8 cellular contexts compared by ENCODE assay signal in genomic region chr1:234213576-234214128, GRCh38.
DNase-seq lines count a peak whose midpoint lies in the region; ATAC-seq, FAIRE-seq and TF ChIP-seq lines count a peak whose summit lies in the region.

No MANE protein-coding gene starts in this region.

- intact Hi-C loops in PC-9 (cut with micrococcal nuclease; ENCODE audit: unreplicated experiment) (loop anchor here (2.0 kb wide), 1 partner anchor 59 kb away; no protein-coding TSS in a partner anchor), esophagus muscularis mucosa (cut with DNase I) (no loop called here), gastrocnemius medialis (cut with DNase I; ENCODE audit: low total_unique reads) (loop anchor here (2.0 kb wide), 1 partner anchor 97 kb away; no protein-coding TSS in a partner anchor)

- no peaks in the 10 kb centered on the region for H3K9me2 ChIP-seq in PC-9 (ENCODE audit: insufficient read depth)

- H4K20me1 ChIP-seq in PC-9 (ENCODE audit: insufficient read depth), result no peaks in the 10 kb centered on the region

- peaks cover 13% of the 10 kb centered on the region for H3K4me1 ChIP-seq in PC-9 (replicated peaks; ENCODE audit: insufficient read depth)
- H3K4me1 ChIP-seq in esophagus muscularis mucosa, result peaks cover 3 to 20% (median 16%) of the 10 kb centered on the region in 4 donors
- peaks cover 0 to 5% of the 10 kb centered on the region in 2 donors for H3K4me1 ChIP-seq in gastrocnemius medialis

- no peak for FAIRE-seq in urothelium cell line (lab: Jason Lieb, UNC)

- 17% methylated on average over 7 of the region's 9 CpGs for WGBS in esophagus muscularis mucosa

- peak in 1 of 2 donors; percentile 9 for ATAC-seq in gastrocnemius medialis
- ATAC-seq in GM21367 (IDR thresholded peaks at IDR 0.05; ENCODE audit: unreplicated experiment), result no peak

- peaks cover 4% of the 10 kb centered on the region; the same call in 1 of the 2 replicates for H3F3A ChIP-seq in PC-9 (ENCODE audit: insufficient read depth, low read depth)

- TF ChIP-seq EP300 in esophagus muscularis mucosa (IDR thresholded peaks at IDR 0.05), result no peak

- H3K9me3 ChIP-seq in PC-9 (ENCODE audit: insufficient read depth, low read depth), result no peaks in the 10 kb centered on the region; the same call in 1 of the 2 replicates
- no peaks in the 10 kb centered on the region for H3K9me3 ChIP-seq in esophagus muscularis mucosa
- no peaks in the 10 kb centered on the region for H3K9me3 ChIP-seq in gastrocnemius medialis

- BruUV-seq in PC-9 (replicated peaks; lab: Mats Ljungman, UMichigan), result no TSS peak

- TF ChIP-seq POLR2A in esophagus muscularis mucosa (IDR thresholded peaks at IDR 0.05; ENCODE audit: low read depth) (no peak), gastrocnemius medialis (IDR thresholded peaks at IDR 0.05) (no peak)

- no peaks in the 10 kb centered on the region for H3K79me2 ChIP-seq in PC-9 (ENCODE audit: low read depth)

- CTCF ChIA-PET in PC-9 (lab: Charles Lee), result interaction anchor here (0.6 to 1.3 kb wide), 2 partner anchors 97 to 879 kb away, joined by 4 to 8 read pairs; no protein-coding TSS in a partner anchor

- H3K36me3 ChIP-seq in H7 (replicated peaks; ENCODE audit: control insufficient read depth, insufficient read depth, low read length), result no peaks in the 10 kb centered on the region
- no peaks in the 10 kb centered on the region for H3K36me3 ChIP-seq in PC-9 (ENCODE audit: low read depth)
- H3K36me3 ChIP-seq in esophagus muscularis mucosa, result no peaks in the 10 kb centered on the region
- H3K36me3 ChIP-seq in gastrocnemius medialis, result no peaks in the 10 kb centered on the region

- H3K4me3 ChIP-seq in H7 (ENCODE audit: insufficient read depth, low read depth, low read length) (peak overlapping the region; percentile 77), PC-9 (peak overlapping the region; percentile 84), esophagus muscularis mucosa (peak overlapping the region; percentile 41 to 54 (median 47)), gastrocnemius medialis (peak overlapping the region; percentile 48 to 56 (median 52))

- H3K27me3 ChIP-seq in H7 (ENCODE audit: control insufficient read depth, insufficient read depth, low read length) (peaks cover 16% of the 10 kb centered on the region), PC-9 (ENCODE audit: insufficient read depth, low read depth) (no peaks in the 10 kb centered on the region), esophagus muscularis mucosa (peaks cover 0 to 59% (median 15%) of the 10 kb centered on the region in 4 donors), gastrocnemius medialis (no peaks in the 10 kb centered on the region)

- POLR2A ChIA-PET in PC-9 (lab: Charles Lee; ENCODE audit: unreplicated experiment), result no interaction called here

- H3K27ac ChIP-seq in PC-9 (no peak overlapping the region), esophagus muscularis mucosa (replicated peaks in 1 of 4) (no peak overlapping the region), gastrocnemius medialis (no peak overlapping the region)

- peak overlapping the region; percentile 91 for H2AFZ ChIP-seq in PC-9

- in situ Hi-C loops in gastrocnemius medialis (cut with MboI; ENCODE audit: low sequenced_read_pairs in 4 of 4), result no loop called here

- no peak for TF ChIP-seq CTCF in PC-9 (conservative IDR thresholded peaks at IDR 0.05)
- TF ChIP-seq CTCF in esophagus muscularis mucosa (IDR thresholded peaks at IDR 0.05), result no peak
- TF ChIP-seq CTCF in gastrocnemius medialis (IDR thresholded peaks at IDR 0.05 in 4 of 5, conservative IDR thresholded peaks at IDR 0.05 in 1 of 5), result no peak

- H3K4me2 ChIP-seq in PC-9, result peak overlapping the region; percentile 91

- DNase-seq in H7, result no peak
- no peak for DNase-seq in PC-9
- DNase-seq in esophagus muscularis mucosa (ENCODE audit: extremely low spot score), result peak; percentile 79
- DNase-seq in gastrocnemius medialis, result no peak
- DNase-seq in stimulated activated CD4-positive, alpha-beta T cell treated with anti-CD3 and anti-CD28 coated beads, Interleukin-2, amount 100 ng/mL, for 48 hours, result no peak
- no peak for DNase-seq in cerebellar nuclear complex (lab: John Stamatoyannopoulos, UW)
- DNase-seq in urothelium cell line (ENCODE audit: low spot score), result no peak
